ENCODE assay signal across 17 cellular contexts in the genomic region with DNA sequence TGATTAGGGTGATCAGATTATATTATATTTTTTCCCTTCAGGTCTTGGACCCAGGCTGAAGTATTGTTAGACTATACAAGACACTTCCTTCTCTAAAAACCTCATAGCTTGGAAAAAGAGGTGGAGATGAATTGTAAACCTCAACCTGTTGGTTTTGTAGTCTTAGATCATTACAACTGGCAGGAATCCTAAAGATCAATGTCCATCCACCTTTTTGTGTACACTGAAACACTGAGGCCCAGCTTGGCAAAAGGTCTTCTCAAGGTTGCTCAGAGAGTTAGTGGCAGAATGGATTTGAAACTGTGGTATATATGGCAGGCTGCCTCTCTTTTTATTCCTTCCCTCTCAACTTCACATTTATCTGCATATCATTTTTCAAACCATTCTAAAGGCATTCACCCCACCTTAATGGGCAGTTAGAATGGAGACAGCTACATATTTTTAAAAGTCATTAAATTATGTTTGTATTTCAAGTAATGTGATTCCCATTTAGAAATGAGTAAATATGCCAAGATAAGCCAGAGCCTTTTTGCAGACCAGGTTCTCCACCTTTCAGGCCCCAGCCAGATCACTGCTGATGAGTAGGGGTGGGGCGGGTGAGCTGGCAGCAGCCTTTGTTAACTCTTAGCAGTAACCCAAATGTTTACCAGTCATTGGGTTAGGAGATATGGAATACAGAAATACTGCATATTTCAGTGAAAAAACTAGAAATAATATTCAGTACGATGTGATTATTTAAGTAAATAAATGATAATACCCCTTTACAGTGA.
"Had no signal": no experiment of that assay in that cellular context is flagged by ENCODE, and none has a peak within 500 bp of the region (broad histone marks: within the 10 kb centered on the region; RNA-seq: fewer than 3 reads in every experiment).

No MANE protein-coding gene starts in this region.

- H3K36me3 ChIP-seq: adrenal gland, heart right ventricle, sigmoid colon, thoracic aorta, upper lobe of right lung had no signal

- H3K9me3 Mint-ChIP-seq: activated T-helper 17 cell treated with anti-CD3 and anti-CD28 coated beads, Interleukin-2, amount 50 U/mL, for 72 hours had no signal

- H3K27ac ChIP-seq: adrenal gland, heart right ventricle, sigmoid colon, thoracic aorta, upper lobe of right lung had no signal

- DNase-seq: activated T-cell treated with anti-CD3 and anti-CD28 coated beads, Interleukin-2, amount 50 U/mL, for 24 hours; adrenal gland; cortex of kidney; heart right ventricle; nephron progenitor cell; posterior cingulate gyrus; sigmoid colon; stimulated activated CD4-positive, alpha-beta T cell treated with anti-CD3 and anti-CD28 coated beads, Interleukin-4, amount 100 ng/mL, for 1 hour; stimulated activated naive CD4-positive, alpha-beta T cell; T-helper 1 cell; upper lobe of right lung had no signal

- H3K4me3 ChIP-seq: adrenal gland, heart right ventricle, sigmoid colon, thoracic aorta, upper lobe of right lung had no signal

- H3K9me3 ChIP-seq: adrenal gland, sigmoid colon, thoracic aorta, upper lobe of right lung had no signal

- H3K4me1 ChIP-seq: adrenal gland, heart right ventricle, sigmoid colon, upper lobe of right lung had no signal

- ATAC-seq: activated T-helper 17 cell treated with anti-CD3 and anti-CD28 coated beads, Interleukin-2, amount 50 U/mL, for 72 hours; heart right ventricle; upper lobe of right lung had no signal

- H3K4me3 Mint-ChIP-seq: activated naive CD8-positive, alpha-beta T cell; activated T-cell treated with anti-CD3 and anti-CD28 coated beads, Interleukin-2, amount 50 U/mL, for 24 hours; activated T-helper 17 cell treated with anti-CD3 and anti-CD28 coated beads, Interleukin-2, amount 50 U/mL, for 72 hours; nephron progenitor cell had no signal

- H3K36me3 Mint-ChIP-seq: activated naive CD8-positive, alpha-beta T cell had no signal

- H3K27me3 ChIP-seq: sigmoid colon, upper lobe of right lung had no signal

- FAIRE-seq: bronchial epithelial cell, keratinocyte, TTC549 had no signal

- H3K4me1 Mint-ChIP-seq: activated T-helper 17 cell treated with anti-CD3 and anti-CD28 coated beads, Interleukin-2, amount 50 U/mL, for 72 hours; nephron progenitor cell had no signal

- H3K27me3 Mint-ChIP-seq: activated naive CD8-positive, alpha-beta T cell; activated T-helper 17 cell treated with anti-CD3 and anti-CD28 coated beads, Interleukin-2, amount 50 U/mL, for 72 hours had no signal

- H3K27ac Mint-ChIP-seq: activated naive CD8-positive, alpha-beta T cell; activated T-cell treated with anti-CD3 and anti-CD28 coated beads, Interleukin-2, amount 50 U/mL, for 24 hours; activated T-helper 17 cell treated with anti-CD3 and anti-CD28 coated beads, Interleukin-2, amount 50 U/mL, for 72 hours; nephron progenitor cell had no signal
